Comparison of ENCODE assay signal across 2 cellular contexts in genomic region chr1:212943393-212943710, GRCh38.
A peak's percentile ranks its signal among the peaks of the same experiment; 100 is the strongest.
TF ChIP-seq lines count a peak whose summit lies in the region.

No MANE protein-coding gene starts in this region.

TF ChIP-seq in HepG2, 621 proteins besides CTCF, POLR2A, EP300 and RAD21 (continues in another document):
- no peak for TF ChIP-seq GTF3A (CRISPR knock-in tag; conservative IDR thresholded peaks at IDR 0.05)
- no peak for TF ChIP-seq ZNF446 (CRISPR knock-in tag; IDR thresholded peaks at IDR 0.05)
- peak; percentile 88; the same call in 1 of the 2 replicates for TF ChIP-seq ZSCAN5A (CRISPR knock-in tag; IDR thresholded peaks at IDR 0.05; ENCODE audit: borderline replicate concordance)
- TF ChIP-seq ZMYM4 (CRISPR knock-in tag; IDR thresholded peaks at IDR 0.05), result peak; percentile 47; the same call in 1 of the 2 replicates
- no peak for TF ChIP-seq ETS1 (CRISPR knock-in tag; IDR thresholded peaks at IDR 0.05)
- TF ChIP-seq SKI (IDR thresholded peaks at IDR 0.05; ENCODE audit: partially characterized antibody), result no peak
- TF ChIP-seq CEBPG (CRISPR knock-in tag; IDR thresholded peaks at IDR 0.05), result peak; percentile 48; the same call in 1 of the 2 replicates
- TF ChIP-seq GATAD2A (CRISPR knock-in tag; IDR thresholded peaks at IDR 0.05), result no peak
- TF ChIP-seq HMG20B (CRISPR knock-in tag; conservative IDR thresholded peaks at IDR 0.05), result no peak
- TF ChIP-seq ZNF20 (CRISPR knock-in tag; IDR thresholded peaks at IDR 0.05), result no peak
- no peak for TF ChIP-seq CSRNP1 (CRISPR knock-in tag; IDR thresholded peaks at IDR 0.05)
- no peak for TF ChIP-seq NFATC3 (CRISPR knock-in tag; IDR thresholded peaks at IDR 0.05)
- TF ChIP-seq SNAI1 (CRISPR knock-in tag; IDR thresholded peaks at IDR 0.05; ENCODE audit: borderline replicate concordance), result no peak

TF ChIP-seq in K562, 482 proteins besides CTCF, POLR2A, EP300 and RAD21:
- TF ChIP-seq TCF15 (CRISPR knock-in tag; IDR thresholded peaks at IDR 0.05) (no peak), PHF8 (IDR thresholded peaks at IDR 0.05; ENCODE audit: borderline replicate concordance, low read length) (no peak), HLTF (IDR thresholded peaks at IDR 0.05) (no peak), PREB (CRISPR knock-in tag; IDR thresholded peaks at IDR 0.05) (no peak), ZNF197 (CRISPR knock-in tag; IDR thresholded peaks at IDR 0.05; ENCODE audit: low read depth) (no peak), TSHZ1 (CRISPR knock-in tag; IDR thresholded peaks at IDR 0.05) (no peak), SMAD3 (CRISPR knock-in tag; conservative IDR thresholded peaks at IDR 0.05) (no peak), KDM2B (CRISPR knock-in tag; IDR thresholded peaks at IDR 0.05) (no peak), CEBPG (CRISPR knock-in tag; IDR thresholded peaks at IDR 0.05) (peak; percentile 47; the same call in 1 of the 2 replicates), CEBPG (tag; conservative IDR thresholded peaks at IDR 0.05 in 1 of 2, IDR thresholded peaks at IDR 0.05 in 1 of 2) (0 out of 4 replicates have a peak, but pooled peaks of 1 of the 2 experiments have one; percentile 43), CEBPB (tag; IDR thresholded peaks at IDR 0.05) (peak; percentile 80), ZNF3 (CRISPR knock-in tag; IDR thresholded peaks at IDR 0.05) (no peak)
